ENCODE assay signal across 27 cellular contexts in the genomic region with DNA sequence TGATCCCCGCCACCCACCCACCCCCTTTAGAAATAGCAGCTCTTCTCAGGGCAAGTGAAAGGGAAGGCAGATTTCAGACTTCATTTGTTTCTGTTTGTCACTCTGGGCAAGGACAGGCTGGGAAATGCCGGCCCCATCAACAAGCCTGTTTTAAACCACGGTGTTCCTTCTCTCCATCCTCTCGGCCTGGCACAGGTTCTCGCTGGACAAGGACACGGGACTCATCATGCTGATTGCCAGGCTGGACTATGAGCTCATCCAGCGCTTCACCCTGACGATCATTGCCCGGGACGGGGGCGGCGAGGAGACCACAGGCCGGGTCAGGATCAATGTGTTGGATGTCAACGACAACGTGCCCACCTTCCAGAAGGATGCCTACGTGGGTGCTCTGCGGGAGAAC.
"Had no signal": no experiment of that assay in that cellular context is flagged by ENCODE, and none has a peak within 500 bp of the region (broad histone marks: within the 10 kb centered on the region; RNA-seq: fewer than 3 reads in every experiment).

No MANE protein-coding gene starts in this region.

- H3K27ac Mint-ChIP-seq: nephron; progenitor cell of endocrine pancreas; stimulated activated memory B cell treated with anti-CD40 and anti-IgM and Interleukin-4, amounts not matched to agents 10 μg/mL and 1 μg/mL and 100 μg/mL, for 72 hours; stimulated activated naive CD8-positive, alpha-beta T cell treated with anti-CD3 and anti-CD28 coated beads, Interleukin-15, amount 100 ng/mL, for 72 hours; type B pancreatic cell had no signal

- DNase-seq: naive thymus-derived CD4-positive, alpha-beta T cell; natural killer cell; occipital lobe; ovary; posterior cingulate gyrus; right cardiac atrium; right lobe of liver; sigmoid colon; small intestine; stimulated activated CD4-positive, alpha-beta T cell treated with anti-CD3 and anti-CD28 coated beads, Interleukin-15, amount 100 ng/mL, for 24 hours; stimulated activated CD4-positive, alpha-beta T cell treated with anti-CD3 and anti-CD28 coated beads, Interleukin-2, amount 100 ng/mL, for 24 hours; stimulated activated CD4-positive, alpha-beta T cell treated with anti-CD3 and anti-CD28 coated beads, Interleukin-2, amount 100 ng/mL, for 48 hours; stimulated activated CD4-positive, alpha-beta T cell treated with anti-CD3 and anti-CD28 coated beads, Interleukin-4, amount 100 ng/mL, for 24 hours; stimulated activated naive CD4-positive, alpha-beta T cell; stimulated activated naive CD8-positive, alpha-beta T cell treated with anti-CD3 and anti-CD28 coated beads, Interleukin-15, amount 100 ng/mL, for 72 hours; stimulated activated naive CD8-positive, alpha-beta T cell treated with anti-CD3 and anti-CD28 coated beads, Interleukin-15, Interleukin-2, amounts not matched to agents 100 U/mL and 50 U/mL, for 24 hours; testis; tibial artery; transverse colon; upper lobe of right lung; uterus had no signal

- H3K4me1 Mint-ChIP-seq: nephron; neural crest cell; stimulated activated naive CD8-positive, alpha-beta T cell treated with anti-CD3 and anti-CD28 coated beads, Interleukin-15, amount 100 ng/mL, for 72 hours had no signal

- H3K4me3 Mint-ChIP-seq: naive thymus-derived CD4-positive, alpha-beta T cell; natural killer cell; nephron; neural crest cell; stimulated activated memory B cell treated with anti-CD40 and anti-IgM and Interleukin-4, amounts not matched to agents 10 μg/mL and 1 μg/mL and 100 μg/mL, for 72 hours; stimulated activated naive CD8-positive, alpha-beta T cell treated with anti-CD3 and anti-CD28 coated beads, Interleukin-15, amount 100 ng/mL, for 72 hours; type B pancreatic cell had no signal

- ATAC-seq: naive thymus-derived CD4-positive, alpha-beta T cell; natural killer cell; psoas muscle; right cardiac atrium; right lobe of liver; stimulated activated memory B cell treated with anti-CD40 and anti-IgM and Interleukin-4, amounts not matched to agents 10 μg/mL and 1 μg/mL and 100 μg/mL, for 72 hours; stimulated activated naive CD8-positive, alpha-beta T cell treated with anti-CD3 and anti-CD28 coated beads, Interleukin-15, amount 100 ng/mL, for 72 hours; stimulated activated naive CD8-positive, alpha-beta T cell treated with anti-CD3 and anti-CD28 coated beads, Interleukin-15, Interleukin-2, amounts not matched to agents 100 U/mL and 50 U/mL, for 24 hours had no signal

- H3K27me3 Mint-ChIP-seq: stimulated activated naive CD8-positive, alpha-beta T cell treated with anti-CD3 and anti-CD28 coated beads, Interleukin-15, amount 100 ng/mL, for 72 hours had no signal

- H3K9me3 Mint-ChIP-seq: natural killer cell; nephron; neural crest cell; stimulated activated memory B cell treated with anti-CD40 and anti-IgM and Interleukin-4, amounts not matched to agents 10 μg/mL and 1 μg/mL and 100 μg/mL, for 72 hours; stimulated activated naive CD8-positive, alpha-beta T cell treated with anti-CD3 and anti-CD28 coated beads, Interleukin-15, amount 100 ng/mL, for 72 hours; type B pancreatic cell had no signal

- H3K36me3 Mint-ChIP-seq: naive thymus-derived CD4-positive, alpha-beta T cell; natural killer cell; stimulated activated memory B cell treated with anti-CD40 and anti-IgM and Interleukin-4, amounts not matched to agents 10 μg/mL and 1 μg/mL and 100 μg/mL, for 72 hours; type B pancreatic cell had no signal
